14 cellular contexts compared by ENCODE assay signal in genomic region chr3:16127257-16127656, GRCh38.
DNase-seq lines count a peak whose midpoint lies in the region; ATAC-seq and TF ChIP-seq lines count a peak whose summit lies in the region.
"Had no signal": no experiment of that assay in that cellular context is flagged by ENCODE, and none has a peak within 500 bp of the region (broad histone marks: within the 10 kb centered on the region; RNA-seq: fewer than 3 reads in every experiment).

No MANE protein-coding gene starts in this region.

- TF ChIP-seq CTCF in astrocyte of the cerebellum (IDR thresholded peaks at IDR 0.05; ENCODE audit: low read depth, low read length, missing control alignments) (peak; percentile 15), foreskin fibroblast (IDR thresholded peaks at IDR 0.05; ENCODE audit: low read depth, low read length) (no peak)

- in situ Hi-C loops in astrocyte of the cerebellum (cut with HindIII; ENCODE audit: low sequenced_read_pairs): no loop called here

- H3K4me3 ChIP-seq in astrocyte of the cerebellum (ENCODE audit: low read depth, low read length) (no peak overlapping the region), foreskin fibroblast (ENCODE audit: low read depth in 1 of 2, low read length in 2 of 2) (no peak overlapping the region)
- H3K4me3 ChIP-seq: BLaER1 treated with 17β-estradiol and CSF1 and Interleukin-3, amounts not matched to agents 10 nM and 100 nM had no signal

- peak; percentile 67 for DNase-seq in AG08395 (ENCODE audit: low spot score)
- peak; percentile 48 for DNase-seq in GM03348 (ENCODE audit: low spot score)
- DNase-seq in astrocyte of the cerebellum (ENCODE audit: low read depth): no peak
- no peak for DNase-seq in NCI-H2081 (lab: John Stamatoyannopoulos, UW)
- DNase-seq in activated CD8-positive, alpha-beta memory T cell treated with anti-CD3 and anti-CD28 coated beads for 24 hours: no peak
- no peak for DNase-seq in foreskin fibroblast
- DNase-seq: 8988T; Calu3; CD8-positive, alpha-beta T cell; H9; KG1 had no signal

- ATAC-seq in GM19455 (IDR thresholded peaks at IDR 0.05; ENCODE audit: unreplicated experiment): no peak
- ATAC-seq: CD8-positive, alpha-beta T cell; HepG2 had no signal

Comparison
In these comparisons a context has a peak if more than half of its experiments do, and no peak if none do; other contexts are left out.
1. DNase-seq: peak in AG08395 (single experiment) and GM03348 (single experiment); none in astrocyte of the cerebellum (single experiment), NCI-H2081 (0 of 2), activated CD8-positive, alpha-beta memory T cell treated with anti-CD3 and anti-CD28 coated beads for 24 hours (single experiment) and foreskin fibroblast (0 of 2).